Comparison of ENCODE assay signal across 18 cellular contexts in the genomic region with DNA sequence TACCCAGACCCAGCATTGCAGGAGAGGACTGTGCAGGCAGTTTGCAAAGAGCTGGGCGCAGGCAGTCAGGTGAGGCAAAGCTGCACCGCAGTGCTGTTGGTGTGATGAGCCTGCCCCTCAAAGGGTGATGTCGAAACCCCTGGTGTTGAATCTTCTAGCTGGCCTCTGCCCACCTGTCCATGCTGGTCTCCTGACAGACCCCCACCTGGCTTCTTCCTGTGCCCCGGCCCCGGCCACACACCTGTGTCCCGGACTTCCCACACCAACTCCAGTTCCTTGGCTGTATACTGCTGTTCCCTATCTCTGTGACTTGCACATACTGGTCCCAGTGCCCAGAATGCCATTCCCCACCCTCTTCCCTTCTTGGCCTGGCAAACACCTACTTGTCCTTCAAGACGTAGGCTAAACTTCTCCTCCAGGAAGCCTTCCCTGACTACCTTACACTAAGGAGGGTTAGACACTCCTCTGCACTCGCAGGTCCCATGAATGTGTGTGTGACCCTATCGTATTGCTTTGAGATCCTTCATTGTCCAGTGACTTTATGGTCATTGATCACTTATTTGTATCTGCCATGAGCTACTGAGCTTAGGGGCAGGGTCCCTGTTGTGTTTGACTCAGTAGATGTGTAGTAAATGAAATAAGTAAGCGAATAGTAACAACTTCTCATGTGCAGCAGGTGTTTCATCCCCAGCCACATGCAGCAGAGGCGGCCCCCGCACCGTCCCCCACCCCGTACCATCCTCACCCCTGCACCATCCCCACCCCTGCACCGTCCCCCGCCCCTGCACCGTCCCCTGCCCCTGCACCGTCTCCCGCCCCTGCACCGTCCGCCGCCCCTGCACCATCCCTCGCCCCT. TPM values are rescaled to one million over a fixed set of nuclear protein-coding genes. Genes with fewer than 3 reads are reported as not detected.
DNase-seq lines count a peak whose midpoint lies in the region; ATAC-seq, FAIRE-seq and TF ChIP-seq lines count a peak whose summit lies in the region.
"Had no signal": no experiment of that assay in that cellular context is flagged by ENCODE, and none has a peak within 500 bp of the region (broad histone marks: within the 10 kb centered on the region; RNA-seq: fewer than 3 reads in every experiment).

No MANE protein-coding gene starts in this region.

- POLR2A ChIA-PET in K562 (lab: Yijun Ruan, JAX): interaction anchor here (0.5 to 0.6 kb wide), 2 partner anchors 15 to 35 kb away, joined by 3 to 4 read pairs; no protein-coding TSS in a partner anchor

- peaks cover 37% of the 10 kb centered on the region for H3K27me3 Mint-ChIP-seq in progenitor cell of endocrine pancreas

- no peak for TF ChIP-seq EP300 in K562 (IDR thresholded peaks at IDR 0.05; ENCODE audit: low read length)

- no peak for TF ChIP-seq POLR2A in K562 (conservative IDR thresholded peaks at IDR 0.05)

- no peak overlapping the region for H3K27ac Mint-ChIP-seq in progenitor cell of endocrine pancreas
- H3K27ac Mint-ChIP-seq: CD4-positive, alpha-beta memory T cell had no signal

- H3K36me3 Mint-ChIP-seq in progenitor cell of endocrine pancreas (ENCODE audit: insufficient read depth): no peaks in the 10 kb centered on the region
- H3K36me3 Mint-ChIP-seq: CD4-positive, alpha-beta memory T cell had no signal

- FAIRE-seq in K562 (lab: Jason Lieb, UNC): no peak
- FAIRE-seq: GM12891 had no signal

- H3K27me3 ChIP-seq in H7 (ENCODE audit: control insufficient read depth, insufficient read depth, low read length) (no peaks in the 10 kb centered on the region), K562 (ENCODE audit: control insufficient read depth in 2 of 2, insufficient read depth in 2 of 2, low read length in 2 of 2) (no peaks in the 10 kb centered on the region), iPS-20b (ENCODE audit: insufficient read depth, low read length) (peaks cover 9% of the 10 kb centered on the region)
- H3K27me3 ChIP-seq: BLaER1, SJCRH30 had no signal

- no TSS peak for BruUV-seq in K562 (replicated peaks; lab: Mats Ljungman, UMichigan)

- no peak for ATAC-seq in K562
- ATAC-seq: HCT116, Panc1 had no signal

- no peak overlapping the region for H2AFZ ChIP-seq in K562 (ENCODE audit: low read depth, low read length)

- no peaks in the 10 kb centered on the region for H3K79me2 ChIP-seq in K562 (ENCODE audit: control insufficient read depth, insufficient read depth, low read length)

- no peak overlapping the region for H3K4me2 ChIP-seq in K562 (ENCODE audit: insufficient read depth, low read length)
- H3K4me2 ChIP-seq: BLaER1 had no signal

- CTCF ChIA-PET in K562 (lab: Yijun Ruan, JAX; ENCODE audit: low intra/inter-chr PET ratio): no interaction called here

- TF ChIP-seq RAD21 in K562 (CRISPR knock-in tag; conservative IDR thresholded peaks at IDR 0.05 in 1 of 2, IDR thresholded peaks at IDR 0.05 in 1 of 2): no peak

- DNase-seq in H7 (peak; percentile 68), K562 (ENCODE audit: extremely low read depth in 1 of 4, low spot score in 3 of 4) (no peak), progenitor cell of endocrine pancreas (ENCODE audit: low spot score, unreplicated experiment) (no peak), GM19238 (ENCODE audit: insufficient read length, low spot score) (no peak), DMS79 treated with DMSO at 0.1 percent for 48 hours (lab: John Stamatoyannopoulos, UW) (no peak), cerebellar cortex (ENCODE audit: low spot score) (no peak)
- DNase-seq in activated CD4-positive, alpha-beta T cell treated with anti-CD3 and anti-CD28 coated beads for 1 hour: no peak
- DNase-seq: CD4-positive, alpha-beta memory T cell; DMS153; KBM-7; NCI-H1105; NCI-H1694 treated with DMSO at 0.1 percent for 48 hours; SJCRH30 had no signal

- intact Hi-C loops in K562 (cut with micrococcal nuclease): no loop called here

- peaks cover 8% of the 10 kb centered on the region for H3K4me1 Mint-ChIP-seq in progenitor cell of endocrine pancreas (ENCODE audit: low read depth)

- no peaks in the 10 kb centered on the region for H3K9me3 Mint-ChIP-seq in progenitor cell of endocrine pancreas (ENCODE audit: low read depth)
- H3K9me3 Mint-ChIP-seq: CD4-positive, alpha-beta memory T cell had no signal

- H3K9me1 ChIP-seq in K562 (ENCODE audit: control insufficient read depth, insufficient read depth, low read length): no peaks in the 10 kb centered on the region

- no peaks in the 10 kb centered on the region for H3K36me3 ChIP-seq in H7 (replicated peaks; ENCODE audit: control insufficient read depth, insufficient read depth, low read length)
- H3K36me3 ChIP-seq in K562 (ENCODE audit: control insufficient read depth, insufficient read depth, low read length): no peaks in the 10 kb centered on the region; the same call in 2 of the 3 replicates
- H3K36me3 ChIP-seq in iPS-20b (ENCODE audit: insufficient read depth, low read depth, low read length): no peaks in the 10 kb centered on the region
- H3K36me3 ChIP-seq: BLaER1, SJCRH30 had no signal

- in situ Hi-C loops in K562 (cut with MboI): no loop called here

- peak overlapping the region; percentile 56 for H3K4me3 Mint-ChIP-seq in progenitor cell of endocrine pancreas (ENCODE audit: low read depth)

- no peaks in the 10 kb centered on the region for H3K9me3 ChIP-seq in K562 (replicated peaks; ENCODE audit: control insufficient read depth, insufficient read depth, low read depth, low read length)
- no peaks in the 10 kb centered on the region for H3K9me3 ChIP-seq in iPS-20b (ENCODE audit: insufficient read depth, low read depth, low read length)
- H3K9me3 ChIP-seq: BLaER1, SJCRH30 had no signal

- TF ChIP-seq CTCF in K562 (IDR thresholded peaks at IDR 0.05 in 2 of 3, conservative IDR thresholded peaks at IDR 0.05 in 1 of 3; ENCODE audit: insufficient read depth in 2 of 3, low read depth in 1 of 3, low read length in 3 of 3): no peak
- TF ChIP-seq CTCF in progenitor cell of endocrine pancreas (IDR thresholded peaks at IDR 0.05; ENCODE audit: unreplicated experiment): no peak

- no peaks in the 10 kb centered on the region for H4K20me1 ChIP-seq in K562 (replicated peaks; ENCODE audit: control insufficient read depth, insufficient read depth, low read length)
- H4K20me1 ChIP-seq: BLaER1 had no signal

- no peak overlapping the region for H3K27ac ChIP-seq in K562 (ENCODE audit: extremely low read depth, low read depth, low read length)
- H3K27ac ChIP-seq in iPS-20b (ENCODE audit: low read length): no peak overlapping the region
- H3K27ac ChIP-seq: BLaER1, SJCRH30 had no signal

- H3K4me3 ChIP-seq in H7 (ENCODE audit: insufficient read depth, low read depth, low read length) (no peak overlapping the region), K562 (no peak overlapping the region), iPS-20b (ENCODE audit: low read length) (peak overlapping the region; percentile 54)
- H3K4me3 ChIP-seq: BLaER1, SJCRH30 had no signal

- H3K4me1 ChIP-seq in K562 (replicated peaks in 1 of 2; ENCODE audit: control insufficient read depth in 2 of 2, insufficient read depth in 2 of 2, low read length in 2 of 2) (no peaks in the 10 kb centered on the region; a peak in 1 of 5 replicates), iPS-20b (ENCODE audit: insufficient read depth, low read length) (peaks cover 8% of the 10 kb centered on the region; the same call in 1 of the 2 replicates)
- H3K4me1 ChIP-seq: BLaER1, SJCRH30 had no signal

- 74% methylated on average over 9 of the region's 23 CpGs for WGBS in K562 (ENCODE audit: insufficient coverage, low coverage, missing lambda C conversion rate)

- H3K9ac ChIP-seq in K562 (ENCODE audit: insufficient read depth in 1 of 2, low read depth in 2 of 2, low read length in 2 of 2) (no peak overlapping the region), iPS-20b (ENCODE audit: low read depth, low read length) (no peak overlapping the region)
- H3K9ac ChIP-seq: BLaER1 had no signal

TF ChIP-seq in K562, 482 proteins besides CTCF, POLR2A, EP300 and RAD21:
- peak; percentile 59 for TF ChIP-seq ZFP36 (IDR thresholded peaks at IDR 0.05; ENCODE audit: low read depth, low read length, partially characterized antibody)
- no peak for TF ChIP-seq RBM17 (IDR thresholded peaks at IDR 0.05; ENCODE audit: borderline replicate concordance, low read depth, low read length)

RNA-seq across cellular contexts. Expression of a gene that starts 37.4 kb away (rescaled TPM):
- 1.4 and 1.9 TPM in 2 replicates for total RNA-seq in H7 (2014; rRNA removed; shearing (Covaris generic))
- total RNA-seq in K562 (2011; cell fraction: chromatin; rRNA removed; ENCODE audit: low replicate concordance): 45.2 and 80.1 TPM in 2 replicates
- total RNA-seq in K562 (2011; cell fraction: nucleolus; rRNA removed): 49.6 and 55.0 TPM in 2 replicates
- total RNA-seq in K562 (2011; cell fraction: nucleoplasm; rRNA removed): 36.4 and 43.6 TPM in 2 replicates
- total RNA-seq in K562 (2014; rRNA removed): 13.4 and 22.5 TPM in 2 replicates
- total RNA-seq in K562 (2014; rRNA removed; fragmentation: Illumina TruSeq; extraction: Trizol): 9.7 and 12.8 TPM in 2 replicates
- 16.0 and 16.2 TPM in 2 replicates for total RNA-seq in K562 (2015; rRNA removed; fragmentation: Illumina TruSeq; extraction: Trizol)
- 24.7 TPM in 2 replicates for total RNA-seq in K562 (2021)
- polyA plus RNA-seq in K562 (2011; rRNA removed): 14.5 and 25.4 TPM in 2 replicates
- polyA plus RNA-seq in K562 (2011; cell fraction: cytosol; rRNA removed): 16.2 and 19.3 TPM in 2 replicates
- polyA plus RNA-seq in K562 (2011; cell fraction: nucleus; rRNA removed): 68.5 and 96.5 TPM in 2 replicates
- 19.7 and 24.7 TPM in 2 replicates for polyA plus RNA-seq in K562 (2012)
- polyA plus RNA-seq in K562 (2014; fragmentation: Illumina TruSeq; extraction: Trizol): 18.6 and 18.7 TPM in 2 replicates
- 1 to 10 TPM; 3.2 to 3.9 TPM for polyA plus RNA-seq in K562 (2014; fragmentation: Nextera tagmentation; extraction: Ambion mirVana)
- 21.4 and 22.9 TPM in 2 replicates for polyA plus RNA-seq in K562 (2014; rRNA removed)
- polyA minus RNA-seq in K562 (2011; rRNA and poly(A)+ RNA removed): 13.2 and 14.3 TPM in 2 replicates
- polyA minus RNA-seq in K562 (2011; cell fraction: cytosol; rRNA and poly(A)+ RNA removed): 9.2 and 13.8 TPM in 2 replicates
- polyA minus RNA-seq in K562 (2011; cell fraction: nucleus; rRNA and poly(A)+ RNA removed): 19.7 and 32.3 TPM in 2 replicates
- 0.12 and 0.29 TPM in 2 replicates for total RNA-seq in progenitor cell of endocrine pancreas
- polyA plus RNA-seq: CD4-positive, alpha-beta memory T cell had no signal
